Comparison of ENCODE assay signal across 1 cellular context in the genomic region with DNA sequence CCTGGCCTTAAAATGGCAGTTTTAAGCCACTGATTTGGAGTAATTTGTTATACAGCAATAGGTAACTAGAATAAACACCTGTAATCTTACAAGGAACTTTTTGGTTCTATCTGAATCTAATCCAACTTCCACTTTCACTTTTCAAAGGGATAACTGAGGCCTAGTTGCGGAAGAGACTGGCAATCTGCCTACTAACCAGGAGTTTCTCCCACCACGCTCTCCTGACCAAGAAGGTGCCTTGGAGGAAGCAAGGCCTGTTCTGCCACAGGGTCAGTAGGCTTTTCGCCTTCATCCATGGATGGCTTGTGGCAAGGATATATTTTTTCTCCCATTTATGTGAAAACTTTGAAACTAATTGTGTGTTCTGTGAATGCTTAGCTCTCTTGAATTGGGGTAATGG.
TF ChIP-seq lines count a peak whose summit lies in the region.

No MANE protein-coding gene starts in this region.

TF ChIP-seq in HepG2, 621 proteins besides CTCF, POLR2A, EP300 and RAD21:
- TF ChIP-seq TCF12 (IDR thresholded peaks at IDR 0.05) (no peak), TCF12 (CRISPR knock-in tag; IDR thresholded peaks at IDR 0.05) (no peak), KAT7 (CRISPR knock-in tag; IDR thresholded peaks at IDR 0.05; ENCODE audit: borderline replicate concordance) (no peak), ZNF431 (CRISPR knock-in tag; IDR thresholded peaks at IDR 0.05; ENCODE audit: borderline replicate concordance, low read depth) (no peak), ZNF205 (CRISPR knock-in tag; IDR thresholded peaks at IDR 0.05) (no peak), SIX4 (CRISPR knock-in tag; IDR thresholded peaks at IDR 0.05) (no peak), HNF4A (CRISPR knock-in tag; IDR thresholded peaks at IDR 0.05) (0 out of 2 replicates have a peak, but pooled peaks have one; percentile 5)
- TF ChIP-seq, protein P1, sequence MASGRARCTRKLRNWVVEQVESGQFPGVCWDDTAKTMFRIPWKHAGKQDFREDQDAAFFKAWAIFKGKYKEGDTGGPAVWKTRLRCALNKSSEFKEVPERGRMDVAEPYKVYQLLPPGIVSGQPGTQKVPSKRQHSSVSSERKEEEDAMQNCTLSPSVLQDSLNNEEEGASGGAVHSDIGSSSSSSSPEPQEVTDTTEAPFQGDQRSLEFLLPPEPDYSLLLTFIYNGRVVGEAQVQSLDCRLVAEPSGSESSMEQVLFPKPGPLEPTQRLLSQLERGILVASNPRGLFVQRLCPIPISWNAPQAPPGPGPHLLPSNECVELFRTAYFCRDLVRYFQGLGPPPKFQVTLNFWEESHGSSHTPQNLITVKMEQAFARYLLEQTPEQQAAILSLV (CRISPR knock-in tag; IDR thresholded peaks at IDR 0.05; ENCODE audit: borderline replicate concordance) = no peak
